In genomic region chr4:109815151-109816081, GRCh38 we compare ENCODE assay signal across 1 cellular context.
TF ChIP-seq lines count a peak whose summit lies in the region.

Gene GAR1 (plus strand): TSS chr4:109815762. CDS start chr4:109816165, 403 bp downstream.

TF ChIP-seq in H1, 55 proteins besides CTCF, POLR2A, EP300 and RAD21 (continued from another document):
- TF ChIP-seq POLR2AphosphoS5 (IDR thresholded peaks at IDR 0.05; ENCODE audit: low read depth, low read length) (peak; percentile 84), RXRA (IDR thresholded peaks at IDR 0.05; ENCODE audit: insufficient read depth, low read depth, low read length) (no peak), RBBP5 (IDR thresholded peaks at IDR 0.05; ENCODE audit: borderline replicate concordance, low read depth, low read length) (peak; percentile 86; the same call in 1 of the 2 replicates), SAP30 (IDR thresholded peaks at IDR 0.05; ENCODE audit: insufficient read depth, insufficient replicate concordance, low read length) (no peak), SP4 (IDR thresholded peaks at IDR 0.05; ENCODE audit: low read length) (peak; percentile 45; the same call in 1 of the 2 replicates), EGR1 (IDR thresholded peaks at IDR 0.05; ENCODE audit: borderline replicate concordance, low read depth, low read length) (peak; percentile 4; the same call in 1 of the 2 replicates), SRF (IDR thresholded peaks at IDR 0.05; ENCODE audit: low read depth, low read length) (0 out of 2 replicates have a peak, but pooled peaks have one; percentile 41), KDM4A (IDR thresholded peaks at IDR 0.05; ENCODE audit: low read depth, low read length, severe bottlenecking) (peak; percentile 81), MAX (IDR thresholded peaks at IDR 0.05) (peak; percentile 97), TCF12 (IDR thresholded peaks at IDR 0.05; ENCODE audit: low read depth, low read length) (no peak), SP1 (IDR thresholded peaks at IDR 0.05; ENCODE audit: low read depth, low read length) (0 out of 2 replicates have a peak, but pooled peaks have one; percentile 29), SP2 (IDR thresholded peaks at IDR 0.05; ENCODE audit: low read length) (no peak), YY1 (IDR thresholded peaks at IDR 0.05; ENCODE audit: low read depth, low read length) (0 out of 2 replicates have a peak, but pooled peaks have one; percentile 41), TAF1 (IDR thresholded peaks at IDR 0.05; ENCODE audit: low read depth, low read length) (peak; percentile 86; the same call in 1 of the 2 replicates), SIN3A (conservative IDR thresholded peaks at IDR 0.05 in 1 of 2, IDR thresholded peaks at IDR 0.05 in 1 of 2; ENCODE audit: low read depth in 1 of 2, low read length in 2 of 2) (peak; percentile 52 to 91; a peak in 1 of 4 replicates), NANOG (IDR thresholded peaks at IDR 0.05; ENCODE audit: insufficient read depth, low read depth, low read length, poor library complexity, severe bottlenecking) (no peak), GABPA (IDR thresholded peaks at IDR 0.05; ENCODE audit: borderline replicate concordance, insufficient read depth, low read length) (peak; percentile 39; the same call in 1 of the 2 replicates), KDM1A (IDR thresholded peaks at IDR 0.05; ENCODE audit: borderline replicate concordance, low read length) (no peak), HDAC2 (IDR thresholded peaks at IDR 0.05; ENCODE audit: borderline replicate concordance in 1 of 2, low read depth in 2 of 2, low read length in 2 of 2) (peak in 1 of 2 experiments; percentile 60; a peak in 2 of 4 replicates), PHF8 (conservative IDR thresholded peaks at IDR 0.05; ENCODE audit: low read depth, low read length) (peak; percentile 76), KDM5A (IDR thresholded peaks at IDR 0.05; ENCODE audit: low read length) (peak; percentile 71), CREB1 (IDR thresholded peaks at IDR 0.05) (peak; percentile 98), TEAD4 (IDR thresholded peaks at IDR 0.05; ENCODE audit: low read depth, low read length) (0 out of 2 replicates have a peak, but pooled peaks have one; percentile 31), ASH2L (IDR thresholded peaks at IDR 0.05; ENCODE audit: low read length) (peak; percentile 94)
- TF ChIP-seq, protein P1, sequence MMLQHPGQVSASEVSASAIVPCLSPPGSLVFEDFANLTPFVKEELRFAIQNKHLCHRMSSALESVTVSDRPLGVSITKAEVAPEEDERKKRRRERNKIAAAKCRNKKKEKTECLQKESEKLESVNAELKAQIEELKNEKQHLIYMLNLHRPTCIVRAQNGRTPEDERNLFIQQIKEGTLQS (IDR thresholded peaks at IDR 0.05; ENCODE audit: insufficient read depth, low read depth, low read length): no peak
- TF ChIP-seq, protein P2, sequence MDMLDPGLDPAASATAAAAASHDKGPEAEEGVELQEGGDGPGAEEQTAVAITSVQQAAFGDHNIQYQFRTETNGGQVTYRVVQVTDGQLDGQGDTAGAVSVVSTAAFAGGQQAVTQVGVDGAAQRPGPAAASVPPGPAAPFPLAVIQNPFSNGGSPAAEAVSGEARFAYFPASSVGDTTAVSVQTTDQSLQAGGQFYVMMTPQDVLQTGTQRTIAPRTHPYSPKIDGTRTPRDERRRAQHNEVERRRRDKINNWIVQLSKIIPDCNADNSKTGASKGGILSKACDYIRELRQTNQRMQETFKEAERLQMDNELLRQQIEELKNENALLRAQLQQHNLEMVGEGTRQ (IDR thresholded peaks at IDR 0.05; ENCODE audit: low read length): peak; percentile 33; the same call in 1 of the 2 replicates
- TF ChIP-seq, protein P3, sequence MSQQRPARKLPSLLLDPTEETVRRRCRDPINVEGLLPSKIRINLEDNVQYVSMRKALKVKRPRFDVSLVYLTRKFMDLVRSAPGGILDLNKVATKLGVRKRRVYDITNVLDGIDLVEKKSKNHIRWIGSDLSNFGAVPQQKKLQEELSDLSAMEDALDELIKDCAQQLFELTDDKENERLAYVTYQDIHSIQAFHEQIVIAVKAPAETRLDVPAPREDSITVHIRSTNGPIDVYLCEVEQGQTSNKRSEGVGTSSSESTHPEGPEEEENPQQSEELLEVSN (IDR thresholded peaks at IDR 0.05): peak; percentile 76
